In the genomic region with DNA sequence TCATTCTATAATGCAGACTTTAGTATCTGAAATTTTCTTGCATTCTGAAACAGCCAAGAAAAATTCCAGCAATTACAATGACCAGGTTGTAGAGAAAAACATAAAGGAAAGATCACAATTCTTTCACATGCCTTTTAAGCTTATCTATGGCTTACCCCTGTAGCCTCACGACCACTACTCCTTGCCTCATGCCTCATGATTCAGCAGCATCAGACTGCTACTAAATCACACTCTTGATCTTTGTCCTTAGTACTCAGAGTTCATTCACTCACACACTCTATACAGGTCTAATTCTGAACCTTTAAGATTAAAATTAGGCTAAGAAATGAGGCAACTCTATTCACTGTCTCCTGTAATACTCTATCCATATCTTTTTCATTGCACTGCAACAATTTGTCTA, we compare ENCODE assay signal across 20 cellular contexts.
DNase-seq lines count a peak whose midpoint lies in the region; ATAC-seq, FAIRE-seq and TF ChIP-seq lines count a peak whose summit lies in the region.
"Had no signal": no experiment of that assay in that cellular context is flagged by ENCODE, and none has a peak within 500 bp of the region (broad histone marks: within the 10 kb centered on the region; RNA-seq: fewer than 3 reads in every experiment).

No MANE protein-coding gene starts in this region.

- TF ChIP-seq CTCF in bronchial epithelial cell (IDR thresholded peaks at IDR 0.05; ENCODE audit: insufficient read depth, low read length, severe bottlenecking) (no peak), smooth muscle cell (IDR thresholded peaks at IDR 0.05; ENCODE audit: borderline replicate concordance, insufficient read depth, poor library complexity, severe bottlenecking) (no peak)

- H3K9ac ChIP-seq in smooth muscle cell (ENCODE audit: low read depth) = no peak overlapping the region
- H3K9ac ChIP-seq: KMS-11 had no signal

- no peaks in the 10 kb centered on the region for H3K36me3 ChIP-seq in bronchial epithelial cell (ENCODE audit: control insufficient read depth, insufficient read depth, low read length)
- H3K36me3 ChIP-seq in smooth muscle cell (ENCODE audit: low read depth) = no peaks in the 10 kb centered on the region
- H3K36me3 ChIP-seq: BE2C, SJCRH30 had no signal

- H3F3A ChIP-seq in smooth muscle cell (ENCODE audit: low read depth) = peaks cover 15% of the 10 kb centered on the region

- H3K27me3 Mint-ChIP-seq in activated T-cell treated with anti-CD3 and anti-CD28 coated beads, Interleukin-2, amount 50 U/mL, for 72 hours (ENCODE audit: low read depth) = no peaks in the 10 kb centered on the region
- no peaks in the 10 kb centered on the region for H3K27me3 Mint-ChIP-seq in activated T-cell treated with anti-CD3 and anti-CD28 coated beads, Interleukin-2, amount 50 U/mL, for 4 hours (ENCODE audit: low read depth)

- peaks cover 39% of the 10 kb centered on the region for H3K4me1 Mint-ChIP-seq in activated T-cell treated with anti-CD3 and anti-CD28 coated beads, Interleukin-2, amount 50 U/mL, for 72 hours (ENCODE audit: low read depth)
- peaks cover 42% of the 10 kb centered on the region for H3K4me1 Mint-ChIP-seq in activated T-cell treated with anti-CD3 and anti-CD28 coated beads, Interleukin-2, amount 50 U/mL, for 4 hours (ENCODE audit: low read depth)

- DNase-seq in activated T-cell treated with anti-CD3 and anti-CD28 coated beads, Interleukin-2, amount 50 U/mL, for 72 hours = no peak
- no peak for DNase-seq in activated T-cell treated with anti-CD3 and anti-CD28 coated beads, Interleukin-2, amount 50 U/mL, for 4 hours
- DNase-seq in OCI-M1 (lab: John Stamatoyannopoulos, UW) = peak; percentile 2
- DNase-seq in bronchial epithelial cell (ENCODE audit: low read depth) = peak; percentile 48
- DNase-seq in smooth muscle cell (lab: John Stamatoyannopoulos, UW; ENCODE audit: unreplicated experiment) = no peak
- no peak for DNase-seq in HPDE6-E6E7 (ENCODE audit: extremely low spot score)
- no peak for DNase-seq in NCI-H1105 (lab: John Stamatoyannopoulos, UW)
- DNase-seq: BE2C, IMR-90, NCI-H1105 treated with DMSO at 0.1 percent for 48 hours, NCI-H2081, NCI-H2171, NCI-H524 treated with DMSO at 0.1 percent for 48 hours, SJCRH30 had no signal

- no peaks in the 10 kb centered on the region for H3K36me3 Mint-ChIP-seq in activated T-cell treated with anti-CD3 and anti-CD28 coated beads, Interleukin-2, amount 50 U/mL, for 72 hours (ENCODE audit: insufficient read depth in 2 of 2)
- H3K36me3 Mint-ChIP-seq in activated T-cell treated with anti-CD3 and anti-CD28 coated beads, Interleukin-2, amount 50 U/mL, for 4 hours (ENCODE audit: insufficient read depth) = no peaks in the 10 kb centered on the region

- peaks cover 4% of the 10 kb centered on the region for H3K79me2 ChIP-seq in smooth muscle cell (ENCODE audit: low read depth)

- no peak overlapping the region for H2AFZ ChIP-seq in smooth muscle cell (ENCODE audit: low read depth)

- peak overlapping the region; percentile 71 for H3K4me2 ChIP-seq in smooth muscle cell
- H3K4me2 ChIP-seq: A549, KMS-11 had no signal

- no peaks in the 10 kb centered on the region for H3K9me3 ChIP-seq in smooth muscle cell (replicated peaks; ENCODE audit: low read depth)
- H3K9me3 ChIP-seq: A549, BE2C, SJCRH30 had no signal

- peak overlapping the region; percentile 22 for H3K27ac ChIP-seq in smooth muscle cell (ENCODE audit: low read depth)
- H3K27ac ChIP-seq: A549, KMS-11, SJCRH30 had no signal

- no peak for ATAC-seq in activated T-cell treated with anti-CD3 and anti-CD28 coated beads, Interleukin-2, amount 50 U/mL, for 72 hours (replicated peaks in 1 of 2)
- no peak for ATAC-seq in activated T-cell treated with anti-CD3 and anti-CD28 coated beads, Interleukin-2, amount 50 U/mL, for 4 hours
- ATAC-seq: A549, HCT116 had no signal

- H4K20me1 ChIP-seq in smooth muscle cell (ENCODE audit: low read depth) = no peaks in the 10 kb centered on the region

- FAIRE-seq in bronchial epithelial cell (lab: Jason Lieb, UNC) = no peak
- FAIRE-seq: A549, GM19239, H1, RCC 7860 had no signal

- peak overlapping the region; percentile 62 for H3K27ac Mint-ChIP-seq in activated T-cell treated with anti-CD3 and anti-CD28 coated beads, Interleukin-2, amount 50 U/mL, for 72 hours

- H3K4me3 Mint-ChIP-seq in activated T-cell treated with anti-CD3 and anti-CD28 coated beads, Interleukin-2, amount 50 U/mL, for 72 hours = no peak overlapping the region
- H3K4me3 Mint-ChIP-seq in activated T-cell treated with anti-CD3 and anti-CD28 coated beads, Interleukin-2, amount 50 U/mL, for 4 hours = no peak overlapping the region

- peaks cover 16% of the 10 kb centered on the region for H3K4me1 ChIP-seq in smooth muscle cell (ENCODE audit: low read depth)
- H3K4me1 ChIP-seq: A549, BE2C, SJCRH30 had no signal

- H3K4me3 ChIP-seq in bronchial epithelial cell (ENCODE audit: low read depth, low read length) (no peak overlapping the region), smooth muscle cell (no peak overlapping the region)
- H3K4me3 ChIP-seq: A549, SJCRH30 had no signal

- no peaks in the 10 kb centered on the region for H3K9me3 Mint-ChIP-seq in activated T-cell treated with anti-CD3 and anti-CD28 coated beads, Interleukin-2, amount 50 U/mL, for 72 hours
- H3K9me3 Mint-ChIP-seq in activated T-cell treated with anti-CD3 and anti-CD28 coated beads, Interleukin-2, amount 50 U/mL, for 4 hours = no peaks in the 10 kb centered on the region

- WGBS in smooth muscle cell (ENCODE audit: low lambda C conversion rate) = 13% methylated on average over 1 of the region's 1 CpG

- H3K27me3 ChIP-seq in bronchial epithelial cell (ENCODE audit: control insufficient read depth, insufficient read depth, low read length) = no peaks in the 10 kb centered on the region
- no peaks in the 10 kb centered on the region for H3K27me3 ChIP-seq in smooth muscle cell (ENCODE audit: low read depth)
- H3K27me3 ChIP-seq: BE2C, SJCRH30 had no signal

Comparison
In these comparisons a context has a peak if more than half of its experiments do, and no peak if none do; other contexts are left out.
1. DNase-seq: peak in OCI-M1 (single experiment) and bronchial epithelial cell (single experiment); none in activated T-cell treated with anti-CD3 and anti-CD28 coated beads, Interleukin-2, amount 50 U/mL, for 72 hours (0 of 2), activated T-cell treated with anti-CD3 and anti-CD28 coated beads, Interleukin-2, amount 50 U/mL, for 4 hours (single experiment), smooth muscle cell (single experiment), HPDE6-E6E7 (single experiment) and NCI-H1105 (single experiment).